2 cellular contexts compared by ENCODE assay signal in genomic region chr7:96526492-96526891, GRCh38.
TF ChIP-seq lines count a peak whose summit lies in the region.

No MANE protein-coding gene starts in this region.

TF ChIP-seq in SK-N-SH, 30 proteins besides CTCF, POLR2A, EP300 and RAD21 (continued from another document):
- TF ChIP-seq RXRA (IDR thresholded peaks at IDR 0.05; ENCODE audit: borderline replicate concordance, low read depth), result no peak
- no peak for TF ChIP-seq PBX3 (IDR thresholded peaks at IDR 0.05)
- TF ChIP-seq FOSL2 (IDR thresholded peaks at IDR 0.05; ENCODE audit: borderline replicate concordance, low read depth), result no peak
- no peak for TF ChIP-seq EZH2phosphoT487 (IDR thresholded peaks at IDR 0.05; ENCODE audit: borderline replicate concordance, low read depth)
- no peak for TF ChIP-seq ELF1 (IDR thresholded peaks at IDR 0.05)
- no peak for TF ChIP-seq MEF2A (IDR thresholded peaks at IDR 0.05; ENCODE audit: borderline replicate concordance, low read depth)
- TF ChIP-seq REST (IDR thresholded peaks at IDR 0.05; ENCODE audit: low read depth, low read length), result no peak
- TF ChIP-seq POLR2AphosphoS5 (IDR thresholded peaks at IDR 0.05; ENCODE audit: low read depth, low read length), result no peak
- no peak for TF ChIP-seq NFIC (IDR thresholded peaks at IDR 0.05; ENCODE audit: borderline replicate concordance)
- no peak for TF ChIP-seq YY1 (IDR thresholded peaks at IDR 0.05; ENCODE audit: low read depth)

TF ChIP-seq in SK-N-SH treated with all-trans-retinoic acid at 6 μM for 48 hours, 23 proteins besides CTCF, POLR2A, EP300 and RAD21 (continued from another document):
- TF ChIP-seq CREB5 (CRISPR knock-in tag; IDR thresholded peaks at IDR 0.05; ENCODE audit: low read depth) (no peak), SNAI2 (CRISPR knock-in tag; IDR thresholded peaks at IDR 0.05) (no peak), TSHZ2 (CRISPR knock-in tag; IDR thresholded peaks at IDR 0.05) (no peak)
